Comparison of ENCODE assay signal across 9 cellular contexts in genomic region chr13:45416521-45417125, GRCh38. TPM values are rescaled to one million over a fixed set of nuclear protein-coding genes. Genes with fewer than 3 reads are reported as not detected.
A peak's percentile ranks its signal among the peaks of the same experiment; 100 is the strongest.
DNase-seq lines count a peak whose midpoint lies in the region; FAIRE-seq and TF ChIP-seq lines count a peak whose summit lies in the region.
"Had no signal": no experiment of that assay in that cellular context is flagged by ENCODE, and none has a peak within 500 bp of the region (broad histone marks: within the 10 kb centered on the region; RNA-seq: fewer than 3 reads in every experiment).

No MANE protein-coding gene starts in this region.

- H3K9ac ChIP-seq in adipocyte (ENCODE audit: low read length) = peak overlapping the region; percentile 81

- TF ChIP-seq POLR2A in GM12891 (IDR thresholded peaks at IDR 0.05; ENCODE audit: low read depth, low read length) = no peak

- WGBS in mesodermal cell (ENCODE audit: insufficient coverage in 2 of 2), 2 experiments = 97 to 100% methylated on average over 3 to 6 of the region's 10 CpGs

- no peak overlapping the region for H3K27ac ChIP-seq in AG04450 (ENCODE audit: low read depth, low read length)
- peak overlapping the region; percentile 62 for H3K27ac ChIP-seq in KOPT-K1 (ENCODE audit: low read depth, low read length, poor library complexity, severe bottlenecking)
- H3K27ac ChIP-seq in mesodermal cell (ENCODE audit: low read depth, low read length, severe bottlenecking) = no peak overlapping the region

- H3K4me1 ChIP-seq in adipocyte (ENCODE audit: control insufficient read depth, insufficient read depth, low read length) (peaks cover 28% of the 10 kb centered on the region), mesodermal cell (ENCODE audit: control insufficient read depth, insufficient read depth, low read length, poor library complexity, severe bottlenecking) (peaks cover 7% of the 10 kb centered on the region)

- CTCF ChIA-PET in AG04450 (lab: Charles Lee) = interaction anchor here (1.4 kb wide), 1 partner anchor 45 kb away, joined by 3 read pairs; no protein-coding TSS in a partner anchor

- POLR2A ChIA-PET in AG04450 (lab: Yijun Ruan, JAX) = interaction anchor here (0.8 kb wide), 1 partner anchor 116 kb away, joined by 3 read pairs; no protein-coding TSS in a partner anchor

- peak overlapping the region; percentile 80 for H3K4me3 ChIP-seq in AG04450 (ENCODE audit: low read depth, low read length)
- H3K4me3 ChIP-seq in adipocyte (ENCODE audit: low read length) = peak overlapping the region; percentile 81
- H3K4me3 ChIP-seq in mesodermal cell (ENCODE audit: extremely low read depth, insufficient read depth, low read length, poor library complexity, severe bottlenecking) = peak overlapping the region; percentile 66

- TF ChIP-seq CTCF in AG04450 (IDR thresholded peaks at IDR 0.05; ENCODE audit: low read depth, low read length) = no peak

- H3K36me3 ChIP-seq in KOPT-K1 (ENCODE audit: insufficient read depth, low read length) (0 out of 2 replicates have a peak, but pooled peaks cover under 1% of the 10 kb centered on the region), adipocyte (ENCODE audit: control insufficient read depth, insufficient read depth, low read length, severe bottlenecking) (no peaks in the 10 kb centered on the region), mesodermal cell (ENCODE audit: control insufficient read depth, insufficient read depth, low read length) (no peaks in the 10 kb centered on the region)

- no peak for DNase-seq in AG04450 (ENCODE audit: low read depth, low spot score)
- DNase-seq in adipocyte (ENCODE audit: low read depth) = no peak
- DNase-seq in GM12891 (ENCODE audit: insufficient read length, low spot score) = no peak
- no peak for DNase-seq in glomerular visceral epithelial cell (ENCODE audit: extremely low spot score)
- no peak for DNase-seq in 8988T
- no peak for DNase-seq in NCI-H82 (lab: John Stamatoyannopoulos, UW)
- DNase-seq: cortex of kidney had no signal

- H3K27me3 ChIP-seq in AG04450 (ENCODE audit: control insufficient read depth, insufficient read depth, low read length) = no peaks in the 10 kb centered on the region
- H3K27me3 ChIP-seq in adipocyte (replicated peaks; ENCODE audit: control insufficient read depth, insufficient read depth, low read length) = no peaks in the 10 kb centered on the region

- no peaks in the 10 kb centered on the region; the same call in 1 of the 2 replicates for H3K9me3 ChIP-seq in AG04450 (ENCODE audit: control insufficient read depth, insufficient read depth, low read length)
- no peaks in the 10 kb centered on the region for H3K9me3 ChIP-seq in KOPT-K1 (ENCODE audit: insufficient read depth, low read length, poor library complexity, severe bottlenecking)
- no peaks in the 10 kb centered on the region for H3K9me3 ChIP-seq in adipocyte (ENCODE audit: control insufficient read depth, low read length)
- H3K9me3 ChIP-seq in mesodermal cell (ENCODE audit: control insufficient read depth, low read length) = no peaks in the 10 kb centered on the region

- no peak for FAIRE-seq in GM12891 (lab: Jason Lieb, UNC)

TF ChIP-seq in GM12891, 5 proteins besides CTCF, POLR2A, EP300 and RAD21:
- TF ChIP-seq POU2F2 (IDR thresholded peaks at IDR 0.05; ENCODE audit: low read depth, low read length) (no peak), TAF1 (IDR thresholded peaks at IDR 0.05; ENCODE audit: low read depth, low read length) (no peak), PAX5 (IDR thresholded peaks at IDR 0.05; ENCODE audit: insufficient read depth, low read length, severe bottlenecking) (no peak), POLR2AphosphoS5 (IDR thresholded peaks at IDR 0.05; ENCODE audit: low read depth, low read length) (no peak), SPI1 (IDR thresholded peaks at IDR 0.05; ENCODE audit: low read depth, low read length) (no peak)
TF ChIP-seq in GM12891: peak in this region for 0.

RNA-seq across cellular contexts. Expression of gene SLC25A30, which starts 1.6 kb away (rescaled TPM):
- polyA plus RNA-seq in AG04450 (2011; rRNA removed) = 14.0 and 14.3 TPM in 2 replicates
- polyA minus RNA-seq in AG04450 (2011; rRNA and poly(A)+ RNA removed) = 23.8 and 31.1 TPM in 2 replicates
- polyA plus RNA-seq in mesodermal cell (2013, experiment 1 of 2) = 9.3 TPM
- polyA plus RNA-seq in mesodermal cell (2013, experiment 2 of 2) = 13.0 TPM
- 2.4 TPM for polyA plus RNA-seq in GM12891 (2012; ENCODE audit: low read depth, missing spikeins)

RNA-seq across cellular contexts. Expression of gene COG3, which starts 48.1 kb away (rescaled TPM):
- 28.2 and 36.3 TPM in 2 replicates for polyA plus RNA-seq in AG04450 (2011; rRNA removed)
- 22.6 and 35.8 TPM in 2 replicates for polyA minus RNA-seq in AG04450 (2011; rRNA and poly(A)+ RNA removed)
- polyA plus RNA-seq in mesodermal cell (2013, experiment 1 of 2) = 23.1 TPM
- polyA plus RNA-seq in mesodermal cell (2013, experiment 2 of 2) = 23.8 TPM
- polyA plus RNA-seq in GM12891 (2012; ENCODE audit: low read depth, missing spikeins) = 30.8 TPM
